ENCODE assay signal across 15 cellular contexts in the genomic region with DNA sequence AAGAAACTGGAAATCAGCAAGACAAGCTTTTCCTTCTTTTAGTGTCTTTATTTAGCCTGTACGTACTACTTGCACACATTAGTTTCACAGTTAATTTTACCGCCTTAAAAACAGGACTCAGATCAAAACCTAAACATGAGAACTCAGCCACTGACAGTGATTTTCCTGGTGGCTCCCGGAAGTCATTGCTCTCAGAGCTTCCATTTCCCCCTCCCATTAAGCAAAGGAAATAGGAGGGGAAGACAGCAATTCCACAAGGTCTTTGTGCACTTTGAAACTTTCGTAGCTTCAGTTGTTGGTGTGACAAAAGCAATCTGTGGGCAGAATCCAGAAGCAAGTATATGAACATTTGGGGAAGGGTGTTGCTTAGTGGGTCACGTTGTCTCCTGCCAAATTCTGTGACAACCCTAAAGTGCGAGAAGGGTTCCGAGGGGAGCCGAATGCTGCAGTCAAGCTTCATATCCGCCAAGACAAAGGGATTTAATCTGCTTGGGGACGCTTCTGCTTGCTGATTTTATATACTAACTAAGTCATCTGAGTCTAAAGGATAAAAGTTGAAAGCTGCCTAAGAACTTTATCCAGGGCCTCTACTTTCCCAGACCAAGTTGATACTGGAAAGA. TPM values are rescaled to one million over a fixed set of nuclear protein-coding genes. Genes with fewer than 3 reads are reported as not detected.
DNase-seq lines count a peak whose midpoint lies in the region; ATAC-seq and TF ChIP-seq lines count a peak whose summit lies in the region.
"Had no signal": no experiment of that assay in that cellular context is flagged by ENCODE, and none has a peak within 500 bp of the region (broad histone marks: within the 10 kb centered on the region; RNA-seq: fewer than 3 reads in every experiment).

No MANE protein-coding gene starts in this region.

- 68 to 72% methylated on average over 10 of the region's 10 CpGs for WGBS in thyroid gland, 2 donors
- WGBS in testis, 2 donors, result 51 to 74% methylated on average over 10 of the region's 10 CpGs

- H3K4me3 ChIP-seq in naive thymus-derived CD4-positive, alpha-beta T cell (ENCODE audit: low read length), result no peak overlapping the region
- H3K4me3 ChIP-seq in thyroid gland (replicated peaks in 1 of 3) (no peak overlapping the region), testis (no peak overlapping the region)
- H3K4me3 ChIP-seq: ovary, SJCRH30 had no signal

- H3K27ac Mint-ChIP-seq in activated naive CD4-positive, alpha-beta T cell treated with anti-CD3 and anti-CD28 coated beads, Interleukin-2, amount 10 ng/mL, durations not matched to agents 7 days and 5 days, result peak overlapping the region; percentile 31
- H3K27ac Mint-ChIP-seq in activated CD4-positive, alpha-beta memory T cell treated with anti-CD3 and anti-CD28 coated beads for 36 hours, result peak overlapping the region; percentile 58
- H3K27ac Mint-ChIP-seq in naive thymus-derived CD4-positive, alpha-beta T cell, result peak overlapping the region in 8 of 9 donors; percentile 1 to 99 (median 66)

- no peak for TF ChIP-seq POLR2A in thyroid gland (IDR thresholded peaks at IDR 0.05)
- no peak for TF ChIP-seq POLR2A in testis (IDR thresholded peaks at IDR 0.05)

- H3K36me3 ChIP-seq in naive thymus-derived CD4-positive, alpha-beta T cell (ENCODE audit: control insufficient read depth in 2 of 3, insufficient read depth in 3 of 3, low read length in 3 of 3), result no peaks in the 10 kb centered on the region
- no peaks in the 10 kb centered on the region for H3K36me3 ChIP-seq in thyroid gland
- H3K36me3 ChIP-seq in testis (ENCODE audit: low read depth, missing control alignments), result no peaks in the 10 kb centered on the region
- H3K36me3 ChIP-seq: ovary, SJCRH30 had no signal

- CTCF ChIA-PET in activated naive CD4-positive, alpha-beta T cell treated with anti-CD3 and anti-CD28 coated beads, Interleukin-2, amount 10 ng/mL, durations not matched to agents 7 days and 5 days (lab: Charles Lee), result interaction anchor here (0.7 kb wide), 1 partner anchor 9 kb away, joined by 3 read pairs; no protein-coding TSS in a partner anchor
- CTCF ChIA-PET in activated CD4-positive, alpha-beta memory T cell treated with anti-CD3 and anti-CD28 coated beads for 36 hours (lab: Charles Lee), result interaction anchor here (1.3 to 2.7 kb wide), 2 partner anchors 25 to 27 kb away, joined by 4 to 14 read pairs; no protein-coding TSS in a partner anchor
- CTCF ChIA-PET in naive thymus-derived CD4-positive, alpha-beta T cell (lab: Charles Lee), result interaction anchor here (1.0 to 10.2 kb wide), 2 partner anchors 11 to 27 kb away, joined by 4 to 81 read pairs; no protein-coding TSS in a partner anchor

- no peak for TF ChIP-seq CTCF in thyroid gland (IDR thresholded peaks at IDR 0.05)
- TF ChIP-seq CTCF in testis (IDR thresholded peaks at IDR 0.05), result no peak

- H3K27me3 ChIP-seq in naive thymus-derived CD4-positive, alpha-beta T cell (ENCODE audit: control insufficient read depth in 2 of 2, insufficient read depth in 2 of 2, low read length in 2 of 2), result no peaks in the 10 kb centered on the region
- H3K27me3 ChIP-seq in thyroid gland, result no peaks in the 10 kb centered on the region
- no peaks in the 10 kb centered on the region for H3K27me3 ChIP-seq in testis
- H3K27me3 ChIP-seq: ovary, SJCRH30 had no signal

- DNase-seq in activated naive CD4-positive, alpha-beta T cell treated with anti-CD3 and anti-CD28 coated beads, Interleukin-2, amount 10 ng/mL, durations not matched to agents 7 days and 5 days, result no peak
- no peak for DNase-seq in activated naive CD4-positive, alpha-beta T cell treated with Interleukin-2 at 50 U/mL for 16 hours
- DNase-seq in activated CD4-positive, alpha-beta memory T cell treated with anti-CD3 and anti-CD28 coated beads for 36 hours, result no peak
- DNase-seq in naive thymus-derived CD4-positive, alpha-beta T cell, result no peak
- DNase-seq in thyroid gland (no peak), testis (no peak)
- DNase-seq: foreskin melanocyte; mesenchymal stem cell; NCI-H1048; ovary; SJCRH30; stimulated activated CD4-positive, alpha-beta T cell treated with anti-CD3 and anti-CD28 coated beads, Interleukin-15, amount 100 ng/mL, for 24 hours had no signal

- peaks cover 25% of the 10 kb centered on the region for H3K36me3 Mint-ChIP-seq in activated naive CD4-positive, alpha-beta T cell treated with anti-CD3 and anti-CD28 coated beads, Interleukin-2, amount 10 ng/mL, durations not matched to agents 7 days and 5 days
- peaks cover 11% of the 10 kb centered on the region for H3K36me3 Mint-ChIP-seq in activated CD4-positive, alpha-beta memory T cell treated with anti-CD3 and anti-CD28 coated beads for 36 hours
- H3K36me3 Mint-ChIP-seq in naive thymus-derived CD4-positive, alpha-beta T cell, result peaks cover 0 to 23% (median 0%) of the 10 kb centered on the region in 5 donors

- ATAC-seq in naive thymus-derived CD4-positive, alpha-beta T cell, result no peak
- ATAC-seq in HG03457 (IDR thresholded peaks at IDR 0.05; ENCODE audit: unreplicated experiment) (no peak), GM18870 (IDR thresholded peaks at IDR 0.05; ENCODE audit: unreplicated experiment) (no peak)
- ATAC-seq: activated naive CD4-positive, alpha-beta T cell treated with anti-CD3 and anti-CD28 coated beads, Interleukin-2, amount 50 U/mL, for 72 hours had no signal

- peaks cover 90% of the 10 kb centered on the region for H3K4me1 Mint-ChIP-seq in activated naive CD4-positive, alpha-beta T cell treated with anti-CD3 and anti-CD28 coated beads, Interleukin-2, amount 10 ng/mL, durations not matched to agents 7 days and 5 days
- peaks cover 88% of the 10 kb centered on the region for H3K4me1 Mint-ChIP-seq in activated CD4-positive, alpha-beta memory T cell treated with anti-CD3 and anti-CD28 coated beads for 36 hours (ENCODE audit: low read depth)
- H3K4me1 Mint-ChIP-seq in naive thymus-derived CD4-positive, alpha-beta T cell, result peaks cover 68 to 92% (median 86%) of the 10 kb centered on the region in 7 donors

- peaks cover 77 to 81% of the 10 kb centered on the region in 2 donors for H3K4me1 ChIP-seq in naive thymus-derived CD4-positive, alpha-beta T cell (ENCODE audit: control insufficient read depth in 2 of 2, insufficient read depth in 2 of 2, low read length in 2 of 2)
- H3K4me1 ChIP-seq in thyroid gland, result peaks cover 65 to 85% of the 10 kb centered on the region in 2 donors
- peaks cover 64% of the 10 kb centered on the region for H3K4me1 ChIP-seq in testis

- H3K9me3 ChIP-seq in naive thymus-derived CD4-positive, alpha-beta T cell (ENCODE audit: control insufficient read depth in 2 of 3, low read length in 3 of 3), result no peaks in the 10 kb centered on the region
- H3K9me3 ChIP-seq in thyroid gland, result no peaks in the 10 kb centered on the region
- no peaks in the 10 kb centered on the region for H3K9me3 ChIP-seq in testis
- H3K9me3 ChIP-seq: ovary, SJCRH30 had no signal

- POLR2A ChIA-PET in activated CD4-positive, alpha-beta memory T cell treated with anti-CD3 and anti-CD28 coated beads for 36 hours (lab: Charles Lee), result interaction anchor here (1.4 to 8.0 kb wide), 3 partner anchors 13 to 25 kb away, joined by 3 to 155 read pairs (median 6); no protein-coding TSS in a partner anchor
- POLR2A ChIA-PET in naive thymus-derived CD4-positive, alpha-beta T cell (lab: Charles Lee), result interaction anchor here (0.6 to 17.4 kb wide), 5 partner anchors 9 to 27 kb away, joined by 3 to 271 read pairs (median 4); no protein-coding TSS in a partner anchor

- H3K27ac ChIP-seq in naive thymus-derived CD4-positive, alpha-beta T cell (ENCODE audit: low read depth, low read length), result peak overlapping the region; percentile 18
- H3K27ac ChIP-seq in thyroid gland (peak overlapping the region in 2 of 3 donors; percentile 17 to 62), testis (peak overlapping the region in 1 of 2 donors; percentile 12)
- H3K27ac ChIP-seq: SJCRH30 had no signal

- H3K9me3 Mint-ChIP-seq in activated naive CD4-positive, alpha-beta T cell treated with anti-CD3 and anti-CD28 coated beads, Interleukin-2, amount 10 ng/mL, durations not matched to agents 7 days and 5 days, result no peaks in the 10 kb centered on the region
- no peaks in the 10 kb centered on the region for H3K9me3 Mint-ChIP-seq in activated CD4-positive, alpha-beta memory T cell treated with anti-CD3 and anti-CD28 coated beads for 36 hours
- H3K9me3 Mint-ChIP-seq in naive thymus-derived CD4-positive, alpha-beta T cell, result no peaks in the 10 kb centered on the region
- H3K9me3 Mint-ChIP-seq: activated naive CD4-positive, alpha-beta T cell treated with anti-CD3 and anti-CD28 coated beads, Interleukin-2, amount 50 U/mL, for 72 hours had no signal

- no peak overlapping the region for H3K4me3 Mint-ChIP-seq in activated naive CD4-positive, alpha-beta T cell treated with anti-CD3 and anti-CD28 coated beads, Interleukin-2, amount 10 ng/mL, durations not matched to agents 7 days and 5 days
- H3K4me3 Mint-ChIP-seq in activated CD4-positive, alpha-beta memory T cell treated with anti-CD3 and anti-CD28 coated beads for 36 hours, result no peak overlapping the region
- peak overlapping the region in 6 of 10 donors; percentile 1 to 75 (median 22) for H3K4me3 Mint-ChIP-seq in naive thymus-derived CD4-positive, alpha-beta T cell

- no peaks in the 10 kb centered on the region for H3K27me3 Mint-ChIP-seq in activated naive CD4-positive, alpha-beta T cell treated with anti-CD3 and anti-CD28 coated beads, Interleukin-2, amount 10 ng/mL, durations not matched to agents 7 days and 5 days
- H3K27me3 Mint-ChIP-seq in activated CD4-positive, alpha-beta memory T cell treated with anti-CD3 and anti-CD28 coated beads for 36 hours, result no peaks in the 10 kb centered on the region
- no peaks in the 10 kb centered on the region for H3K27me3 Mint-ChIP-seq in naive thymus-derived CD4-positive, alpha-beta T cell

- intact Hi-C loops in activated CD4-positive, alpha-beta memory T cell treated with anti-CD3 and anti-CD28 coated beads for 36 hours (cut with micrococcal nuclease), result no loop called here
- intact Hi-C loops in naive thymus-derived CD4-positive, alpha-beta T cell (cut with micrococcal nuclease), result no loop called here
- intact Hi-C loops in thyroid gland (cut with DNase I), result no loop called here
- intact Hi-C loops in testis (cut with DNase I; ENCODE audit: low total_unique reads), result no loop called here

RNA-seq across cellular contexts. Expression of gene FAM53B, which starts 30.4 kb away (rescaled TPM):
- 10 to 100 TPM; 25.3 to 25.5 TPM for total RNA-seq in activated CD4-positive, alpha-beta memory T cell treated with anti-CD3 and anti-CD28 coated beads for 36 hours
- total RNA-seq in naive thymus-derived CD4-positive, alpha-beta T cell, result 10 to 100 TPM; 25.5 to 51.5 (median 28.6) TPM
- polyA plus RNA-seq in naive thymus-derived CD4-positive, alpha-beta T cell, result 10 to 100 TPM in 1 of 2 donors, 1 to 10 TPM in 1; 3.9 to 18.8 TPM
- total RNA-seq in thyroid gland (10 to 100 TPM; 37.6 to 96.3 (median 80.4) TPM), testis (100 to 1,000 TPM; 109 to 125 TPM)
- 36.9 TPM for polyA plus RNA-seq in testis (ENCODE audit: insufficient read depth, low read depth, low replicate concordance)

Comparison
In these comparisons a context has a peak if more than half of its experiments do, and no peak if none do; other contexts are left out.
1. H3K4me3 Mint-ChIP-seq: peak in naive thymus-derived CD4-positive, alpha-beta T cell (6 of 10); none in activated naive CD4-positive, alpha-beta T cell treated with anti-CD3 and anti-CD28 coated beads, Interleukin-2, amount 10 ng/mL, durations not matched to agents 7 days and 5 days (single experiment) and activated CD4-positive, alpha-beta memory T cell treated with anti-CD3 and anti-CD28 coated beads for 36 hours (single experiment).
2. Peak in every context shown above with its lines, with median percentiles within 50 percentile points of each other: H3K27ac Mint-ChIP-seq.